In the genomic region with DNA sequence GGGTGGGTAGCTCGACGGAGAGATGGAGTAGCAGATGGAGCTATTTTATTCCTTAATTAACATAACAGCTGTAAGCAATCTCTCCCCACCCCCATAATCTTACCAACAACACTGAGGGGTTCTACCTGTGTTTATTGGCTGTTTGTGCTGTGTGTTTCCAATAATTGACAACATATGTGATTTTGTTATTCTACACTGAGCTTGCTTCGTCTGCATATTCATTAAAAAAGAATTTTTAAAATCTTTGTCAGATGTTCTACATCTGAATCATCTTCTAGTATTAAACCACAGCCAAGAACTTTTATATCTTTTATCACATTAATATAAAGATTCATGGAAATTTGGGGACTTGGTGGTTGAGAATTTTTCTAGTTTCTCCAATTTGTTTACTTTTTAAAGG, we compare ENCODE assay signal across 1 cellular context.
TF ChIP-seq lines count a peak whose summit lies in the region.

No MANE protein-coding gene starts in this region.

TF ChIP-seq in IMR-90, 13 proteins besides CTCF, POLR2A, EP300 and RAD21:
- no peak for TF ChIP-seq MAZ (IDR thresholded peaks at IDR 0.05; ENCODE audit: borderline replicate concordance, low read depth, low read length)
- no peak for TF ChIP-seq SMC3 (IDR thresholded peaks at IDR 0.05; ENCODE audit: low read depth, low read length)
- TF ChIP-seq MXI1 (IDR thresholded peaks at IDR 0.05; ENCODE audit: borderline replicate concordance, low read depth, low read length) = no peak
- TF ChIP-seq, protein P1, sequence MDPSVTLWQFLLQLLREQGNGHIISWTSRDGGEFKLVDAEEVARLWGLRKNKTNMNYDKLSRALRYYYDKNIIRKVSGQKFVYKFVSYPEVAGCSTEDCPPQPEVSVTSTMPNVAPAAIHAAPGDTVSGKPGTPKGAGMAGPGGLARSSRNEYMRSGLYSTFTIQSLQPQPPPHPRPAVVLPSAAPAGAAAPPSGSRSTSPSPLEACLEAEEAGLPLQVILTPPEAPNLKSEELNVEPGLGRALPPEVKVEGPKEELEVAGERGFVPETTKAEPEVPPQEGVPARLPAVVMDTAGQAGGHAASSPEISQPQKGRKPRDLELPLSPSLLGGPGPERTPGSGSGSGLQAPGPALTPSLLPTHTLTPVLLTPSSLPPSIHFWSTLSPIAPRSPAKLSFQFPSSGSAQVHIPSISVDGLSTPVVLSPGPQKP (IDR thresholded peaks at IDR 0.05; ENCODE audit: borderline replicate concordance, low read depth, low read length) = no peak
